ENCODE assay signal across 14 cellular contexts in the genomic region with DNA sequence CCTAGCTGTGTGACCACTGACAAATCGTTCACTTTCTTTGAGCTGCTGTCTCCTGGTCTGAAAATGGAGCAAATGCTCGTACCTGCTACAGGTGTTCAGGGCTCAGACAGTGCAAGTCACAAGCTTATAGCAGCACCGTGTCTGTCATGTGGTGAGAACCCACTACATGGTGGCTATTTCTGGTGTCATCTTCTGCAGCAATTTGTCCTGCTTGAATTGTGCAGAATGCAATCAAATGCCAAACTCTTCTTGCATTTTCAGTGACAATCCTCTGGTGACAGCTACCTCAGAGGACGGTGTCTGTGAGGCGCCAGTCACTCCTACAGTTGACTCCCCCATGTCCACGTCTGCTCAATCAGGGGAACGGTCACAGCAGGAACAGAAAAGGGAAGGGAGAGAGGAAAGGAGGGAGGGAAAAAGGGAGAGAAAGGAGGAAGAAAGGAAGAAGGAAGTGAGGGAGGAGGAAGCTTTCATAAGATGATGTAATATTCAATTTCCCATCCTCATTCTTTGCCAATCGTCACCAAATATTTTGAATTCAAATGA.
DNase-seq lines count a peak whose midpoint lies in the region; ATAC-seq and TF ChIP-seq lines count a peak whose summit lies in the region.
"Had no signal": no experiment of that assay in that cellular context is flagged by ENCODE, and none has a peak within 500 bp of the region (broad histone marks: within the 10 kb centered on the region; RNA-seq: fewer than 3 reads in every experiment).

No MANE protein-coding gene starts in this region.

- H3K9ac ChIP-seq in Karpas-422 (ENCODE audit: low read length) = peak overlapping the region; percentile 6; the same call in 1 of the 2 replicates

- no peak overlapping the region for H3K4me3 Mint-ChIP-seq in activated naive CD4-positive, alpha-beta T cell treated with anti-CD3 and anti-CD28 coated beads for 36 hours
- H3K4me3 Mint-ChIP-seq in activated CD8-positive, alpha-beta T cell treated with anti-CD3 and anti-CD28 coated beads for 36 hours = no peak overlapping the region

- H3K4me1 Mint-ChIP-seq in activated naive CD4-positive, alpha-beta T cell treated with anti-CD3 and anti-CD28 coated beads for 36 hours (ENCODE audit: low read depth) = peaks cover 20% of the 10 kb centered on the region
- H3K4me1 Mint-ChIP-seq in activated CD8-positive, alpha-beta T cell treated with anti-CD3 and anti-CD28 coated beads for 36 hours (ENCODE audit: low read depth) = peaks cover 39% of the 10 kb centered on the region

- H3K27me3 Mint-ChIP-seq in activated naive CD4-positive, alpha-beta T cell treated with anti-CD3 and anti-CD28 coated beads for 36 hours (ENCODE audit: low read depth) = no peaks in the 10 kb centered on the region
- H3K27me3 Mint-ChIP-seq in activated CD8-positive, alpha-beta T cell treated with anti-CD3 and anti-CD28 coated beads for 36 hours = no peaks in the 10 kb centered on the region

- peaks cover 4% of the 10 kb centered on the region; the same call in 1 of the 2 replicates for H4K20me1 ChIP-seq in Karpas-422 (ENCODE audit: insufficient read depth, low read depth, low read length)

- peak overlapping the region; percentile 67 for H3K27ac ChIP-seq in Karpas-422 (ENCODE audit: low read length)
- H3K27ac ChIP-seq: right atrium auricular region, VCaP had no signal

- DNase-seq in activated naive CD4-positive, alpha-beta T cell treated with anti-CD3 and anti-CD28 coated beads for 36 hours = peak; percentile 40
- DNase-seq in activated naive CD4-positive, alpha-beta T cell treated with Interleukin-2 at 50 U/mL for 16 hours = no peak
- no peak for DNase-seq in Karpas-422
- peak; percentile 58 for DNase-seq in activated CD8-positive, alpha-beta T cell treated with anti-CD3 and anti-CD28 coated beads for 36 hours
- no peak for DNase-seq in stimulated activated naive CD8-positive, alpha-beta T cell treated with anti-CD3 and anti-CD28 coated beads, Interleukin-15, Interleukin-2, amounts not matched to agents 100 U/mL and 50 U/mL, for 24 hours
- DNase-seq: activated effector memory CD4-positive, alpha-beta T cell treated with Interleukin-2 at 50 U/mL for 16 hours; BE2C; NCI-H2081; Peyer's patch had no signal

- H3K4me3 ChIP-seq in Karpas-422 (ENCODE audit: low read length) = no peak overlapping the region
- H3K4me3 ChIP-seq: Peyer's patch, right atrium auricular region had no signal

- intact Hi-C loops in activated naive CD4-positive, alpha-beta T cell treated with anti-CD3 and anti-CD28 coated beads for 36 hours (cut with micrococcal nuclease) = loop anchor here (1.0 to 2.0 kb wide), 2 partner anchors 10 to 37 kb away; no protein-coding TSS in a partner anchor
- intact Hi-C loops in activated CD8-positive, alpha-beta T cell treated with anti-CD3 and anti-CD28 coated beads for 36 hours (cut with micrococcal nuclease) = no loop called here

- H3K27me3 ChIP-seq in Karpas-422 (ENCODE audit: low read length) = no peaks in the 10 kb centered on the region
- H3K27me3 ChIP-seq: BE2C, Peyer's patch, right atrium auricular region had no signal

- peaks cover 40% of the 10 kb centered on the region for H3K4me1 ChIP-seq in Karpas-422 (ENCODE audit: low read length)
- H3K4me1 ChIP-seq: BE2C had no signal

- peak; percentile 38 for ATAC-seq in activated CD8-positive, alpha-beta T cell treated with anti-CD3 and anti-CD28 coated beads for 36 hours
- ATAC-seq in stimulated activated naive CD8-positive, alpha-beta T cell treated with anti-CD3 and anti-CD28 coated beads, Interleukin-15, Interleukin-2, amounts not matched to agents 100 U/mL and 50 U/mL, for 24 hours = peak; percentile 33
- ATAC-seq in HG02623 (IDR thresholded peaks at IDR 0.05; ENCODE audit: unreplicated experiment) (no peak), GM18873 (IDR thresholded peaks at IDR 0.05; ENCODE audit: low FRiP score, unreplicated experiment) (no peak), HG02678 (IDR thresholded peaks at IDR 0.05; ENCODE audit: unreplicated experiment) (no peak)

- CTCF ChIA-PET in activated naive CD4-positive, alpha-beta T cell treated with anti-CD3 and anti-CD28 coated beads for 36 hours (lab: Charles Lee) = interaction anchor here (0.7 to 2.5 kb wide), 11 partner anchors 9 to 121 kb away, joined by 3 to 10 read pairs (median 3); no protein-coding TSS in a partner anchor
- CTCF ChIA-PET in activated CD8-positive, alpha-beta T cell treated with anti-CD3 and anti-CD28 coated beads for 36 hours (lab: Charles Lee) = interaction anchor here (0.7 to 4.5 kb wide), 17 partner anchors 11 to 121 kb away, joined by 3 to 33 read pairs (median 4); no protein-coding TSS in a partner anchor

- no peak overlapping the region for H3K27ac Mint-ChIP-seq in activated naive CD4-positive, alpha-beta T cell treated with anti-CD3 and anti-CD28 coated beads for 36 hours
- no peak overlapping the region for H3K27ac Mint-ChIP-seq in activated CD8-positive, alpha-beta T cell treated with anti-CD3 and anti-CD28 coated beads for 36 hours

- no peak overlapping the region for H2AFZ ChIP-seq in Karpas-422 (ENCODE audit: low read length)

- POLR2A ChIA-PET in activated CD8-positive, alpha-beta T cell treated with anti-CD3 and anti-CD28 coated beads for 36 hours (lab: Charles Lee) = interaction anchor here (0.6 to 4.9 kb wide), 19 partner anchors 9 to 121 kb away, joined by 3 to 50 read pairs (median 5); partner anchors contain the start of gene BCL2

- H3K9me3 ChIP-seq in Karpas-422 (ENCODE audit: low read length) = no peaks in the 10 kb centered on the region
- H3K9me3 ChIP-seq: BE2C, Peyer's patch, right atrium auricular region had no signal

- no peaks in the 10 kb centered on the region for H3K9me3 Mint-ChIP-seq in activated naive CD4-positive, alpha-beta T cell treated with anti-CD3 and anti-CD28 coated beads for 36 hours
- H3K9me3 Mint-ChIP-seq in activated CD8-positive, alpha-beta T cell treated with anti-CD3 and anti-CD28 coated beads for 36 hours = no peaks in the 10 kb centered on the region

- TF ChIP-seq CTCF in activated CD8-positive, alpha-beta T cell treated with anti-CD3 and anti-CD28 coated beads for 36 hours (IDR thresholded peaks at IDR 0.05) = no peak

- H3K36me3 ChIP-seq in Karpas-422 (ENCODE audit: insufficient read depth, low read length) = no peaks in the 10 kb centered on the region
- H3K36me3 ChIP-seq: BE2C, Peyer's patch, right atrium auricular region had no signal

- peaks cover 3% of the 10 kb centered on the region for H3K36me3 Mint-ChIP-seq in activated naive CD4-positive, alpha-beta T cell treated with anti-CD3 and anti-CD28 coated beads for 36 hours (ENCODE audit: low read depth)
- H3K36me3 Mint-ChIP-seq in activated CD8-positive, alpha-beta T cell treated with anti-CD3 and anti-CD28 coated beads for 36 hours (ENCODE audit: low read depth) = peaks cover 32% of the 10 kb centered on the region

- H3K4me2 ChIP-seq in Karpas-422 (ENCODE audit: low read depth, low read length, poor library complexity, severe bottlenecking) = peak overlapping the region; percentile 17

- H3K9me2 ChIP-seq in Karpas-422 (replicated peaks; ENCODE audit: insufficient read depth, low read length) = no peaks in the 10 kb centered on the region

- peaks cover 93% of the 10 kb centered on the region for H3K79me2 ChIP-seq in Karpas-422 (ENCODE audit: low read length)

Comparison
In these comparisons a context has a peak if more than half of its experiments do, and no peak if none do; other contexts are left out.
1. DNase-seq: peak in activated naive CD4-positive, alpha-beta T cell treated with anti-CD3 and anti-CD28 coated beads for 36 hours (single experiment) and activated CD8-positive, alpha-beta T cell treated with anti-CD3 and anti-CD28 coated beads for 36 hours (single experiment); none in activated naive CD4-positive, alpha-beta T cell treated with Interleukin-2 at 50 U/mL for 16 hours (single experiment), Karpas-422 (single experiment) and stimulated activated naive CD8-positive, alpha-beta T cell treated with anti-CD3 and anti-CD28 coated beads, Interleukin-15, Interleukin-2, amounts not matched to agents 100 U/mL and 50 U/mL, for 24 hours (single experiment).
2. ATAC-seq: peak in activated CD8-positive, alpha-beta T cell treated with anti-CD3 and anti-CD28 coated beads for 36 hours (single experiment) and stimulated activated naive CD8-positive, alpha-beta T cell treated with anti-CD3 and anti-CD28 coated beads, Interleukin-15, Interleukin-2, amounts not matched to agents 100 U/mL and 50 U/mL, for 24 hours (single experiment); none in HG02623 (single experiment), GM18873 (single experiment) and HG02678 (single experiment).